ENCODE assay signal across 1 cellular context in the genomic region with DNA sequence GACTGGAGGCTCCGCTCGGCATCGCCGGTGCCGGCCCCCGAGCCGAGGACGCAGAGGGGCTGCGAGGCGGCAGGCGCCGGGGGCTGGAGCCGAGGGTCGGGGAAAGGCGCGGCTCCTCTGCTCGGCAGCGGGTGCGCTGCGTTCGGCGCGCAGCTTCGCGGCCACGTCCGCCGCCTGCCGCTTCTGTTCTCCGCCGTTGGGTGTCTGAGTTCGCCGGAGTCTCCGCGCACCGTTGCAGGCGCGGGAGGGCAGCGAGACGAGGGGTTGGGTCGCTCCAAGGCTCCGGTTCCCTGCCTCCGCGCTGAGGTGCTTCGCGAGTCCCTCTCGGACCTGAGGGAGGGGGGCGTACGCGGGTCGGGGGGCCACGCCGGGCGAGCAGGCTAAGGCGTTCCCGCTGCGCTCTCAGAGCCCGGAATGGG.
TF ChIP-seq lines count a peak whose summit lies in the region.

No MANE protein-coding gene starts in this region.

TF ChIP-seq in HEK293, 187 proteins besides CTCF, POLR2A, EP300 and RAD21 (continued from another document):
- TF ChIP-seq, protein P1, sequence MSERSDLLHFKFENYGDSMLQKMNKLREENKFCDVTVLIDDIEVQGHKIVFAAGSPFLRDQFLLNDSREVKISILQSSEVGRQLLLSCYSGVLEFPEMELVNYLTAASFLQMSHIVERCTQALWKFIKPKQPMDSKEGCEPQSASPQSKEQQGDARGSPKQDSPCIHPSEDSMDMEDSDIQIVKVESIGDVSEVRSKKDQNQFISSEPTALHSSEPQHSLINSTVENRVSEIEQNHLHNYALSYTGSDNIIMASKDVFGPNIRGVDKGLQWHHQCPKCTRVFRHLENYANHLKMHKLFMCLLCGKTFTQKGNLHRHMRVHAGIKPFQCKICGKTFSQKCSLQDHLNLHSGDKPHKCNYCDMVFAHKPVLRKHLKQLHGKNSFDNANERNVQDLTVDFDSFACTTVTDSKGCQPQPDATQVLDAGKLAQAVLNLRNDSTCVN (tag by site-specific recombination; optimal IDR thresholded peaks at IDR 0.05) = peak; percentile 64
- TF ChIP-seq, protein P2, sequence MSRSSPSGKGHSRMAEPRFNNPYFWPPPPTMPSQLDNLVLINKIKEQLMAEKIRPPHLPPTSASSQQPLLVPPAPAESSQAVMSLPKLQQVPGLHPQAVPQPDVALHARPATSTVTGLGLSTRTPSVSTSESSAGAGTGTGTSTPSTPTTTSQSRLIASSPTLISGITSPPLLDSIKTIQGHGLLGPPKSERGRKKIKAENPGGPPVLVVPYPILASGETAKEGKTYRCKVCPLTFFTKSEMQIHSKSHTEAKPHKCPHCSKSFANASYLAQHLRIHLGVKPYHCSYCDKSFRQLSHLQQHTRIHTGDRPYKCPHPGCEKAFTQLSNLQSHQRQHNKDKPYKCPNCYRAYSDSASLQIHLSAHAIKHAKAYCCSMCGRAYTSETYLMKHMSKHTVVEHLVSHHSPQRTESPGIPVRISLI (tag by site-specific recombination; IDR thresholded peaks at IDR 0.05) = no peak
- TF ChIP-seq SP7 (tag by site-specific recombination; IDR thresholded peaks at IDR 0.05) (no peak), TCF7L2 (IDR thresholded peaks at IDR 0.05; ENCODE audit: borderline replicate concordance, low read depth, low read length) (no peak), ZNF10 (tag by site-specific recombination; IDR thresholded peaks at IDR 0.05) (no peak), ZBTB20 (tag by site-specific recombination; IDR thresholded peaks at IDR 0.05) (no peak), ZBTB8A (tag by site-specific recombination; IDR thresholded peaks at IDR 0.05) (peak; percentile 17; the same call in 1 of the 2 replicates), ZNF777 (tag by site-specific recombination; IDR thresholded peaks at IDR 0.05; ENCODE audit: borderline replicate concordance) (no peak), ZNF571 (tag by site-specific recombination; IDR thresholded peaks at IDR 0.05) (no peak), ZNF394 (tag by site-specific recombination; IDR thresholded peaks at IDR 0.05; ENCODE audit: borderline replicate concordance) (no peak), GLIS2 (tag by site-specific recombination; IDR thresholded peaks at IDR 0.05) (no peak), ZNF2 (tag by site-specific recombination; IDR thresholded peaks at IDR 0.05) (no peak), MYNN (tag by site-specific recombination; IDR thresholded peaks at IDR 0.05; ENCODE audit: borderline replicate concordance) (no peak), ZFP3 (tag by site-specific recombination; IDR thresholded peaks at IDR 0.05; ENCODE audit: low read depth) (no peak), BCL11B (tag by site-specific recombination; IDR thresholded peaks at IDR 0.05; ENCODE audit: low read depth) (no peak), ZSCAN30 (tag by site-specific recombination; IDR thresholded peaks at IDR 0.05) (peak; percentile 13; the same call in 1 of the 2 replicates), ZNF366 (tag by site-specific recombination; conservative IDR thresholded peaks at IDR 0.05) (no peak), HOXD13 (CRISPR knock-in tag; IDR thresholded peaks at IDR 0.05; ENCODE audit: borderline replicate concordance) (no peak), ZNF629 (tag by site-specific recombination; IDR thresholded peaks at IDR 0.05) (no peak)
- TF ChIP-seq, protein P3, sequence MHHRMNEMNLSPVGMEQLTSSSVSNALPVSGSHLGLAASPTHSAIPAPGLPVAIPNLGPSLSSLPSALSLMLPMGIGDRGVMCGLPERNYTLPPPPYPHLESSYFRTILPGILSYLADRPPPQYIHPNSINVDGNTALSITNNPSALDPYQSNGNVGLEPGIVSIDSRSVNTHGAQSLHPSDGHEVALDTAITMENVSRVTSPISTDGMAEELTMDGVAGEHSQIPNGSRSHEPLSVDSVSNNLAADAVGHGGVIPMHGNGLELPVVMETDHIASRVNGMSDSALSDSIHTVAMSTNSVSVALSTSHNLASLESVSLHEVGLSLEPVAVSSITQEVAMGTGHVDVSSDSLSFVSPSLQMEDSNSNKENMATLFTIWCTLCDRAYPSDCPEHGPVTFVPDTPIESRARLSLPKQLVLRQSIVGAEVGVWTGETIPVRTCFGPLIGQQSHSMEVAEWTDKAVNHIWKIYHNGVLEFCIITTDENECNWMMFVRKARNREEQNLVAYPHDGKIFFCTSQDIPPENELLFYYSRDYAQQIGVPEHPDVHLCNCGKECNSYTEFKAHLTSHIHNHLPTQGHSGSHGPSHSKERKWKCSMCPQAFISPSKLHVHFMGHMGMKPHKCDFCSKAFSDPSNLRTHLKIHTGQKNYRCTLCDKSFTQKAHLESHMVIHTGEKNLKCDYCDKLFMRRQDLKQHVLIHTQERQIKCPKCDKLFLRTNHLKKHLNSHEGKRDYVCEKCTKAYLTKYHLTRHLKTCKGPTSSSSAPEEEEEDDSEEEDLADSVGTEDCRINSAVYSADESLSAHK (tag by site-specific recombination; IDR thresholded peaks at IDR 0.05) = no peak
TF ChIP-seq in HEK293: peak in this region for 4.
